In genomic region chr7:29482056-29482455, GRCh38 we compare ENCODE assay signal across 18 cellular contexts.
DNase-seq lines count a peak whose midpoint lies in the region; TF ChIP-seq lines count a peak whose summit lies in the region.
"Had no signal": no experiment of that assay in that cellular context is flagged by ENCODE, and none has a peak within 500 bp of the region (broad histone marks: within the 10 kb centered on the region; RNA-seq: fewer than 3 reads in every experiment).

No MANE protein-coding gene starts in this region.

- peak; percentile 63 for DNase-seq in DMS79 treated with DMSO at 0.1 percent for 48 hours (lab: John Stamatoyannopoulos, UW)
- DNase-seq in NCI-H345 (lab: John Stamatoyannopoulos, UW), result peak; percentile 48
- peak; percentile 24 for DNase-seq in esophagus muscularis mucosa (ENCODE audit: extremely low spot score)
- DNase-seq in sigmoid colon, result no peak
- DNase-seq in HAP-1 (ENCODE audit: low spot score in 2 of 2), result no peak
- DNase-seq in RPMI8226, result no peak
- DNase-seq in dedifferentiated amniotic fluid mesenchymal stem cell (ENCODE audit: extremely low spot score), result no peak
- DNase-seq: activated CD4-positive, CD25-positive, alpha-beta regulatory T cell; activated CD8-positive, alpha-beta T cell treated with anti-CD3 and anti-CD28 coated beads for 36 hours; activated naive CD4-positive, alpha-beta T cell; activated T-cell treated with anti-CD3 and anti-CD28 coated beads, Interleukin-2, amount 50 U/mL, for 1 hour; amniotic stem cell; CD4-positive, alpha-beta memory T cell; GM23248; natural killer cell; NCI-H1930; stimulated activated CD4-positive, alpha-beta T cell treated with anti-CD3 and anti-CD28 coated beads, Interleukin-4, amount 100 ng/mL, for 24 hours; T-helper 2 cell had no signal

- in situ Hi-C loops in HAP-1 (cut with MboI; ENCODE audit: low sequenced_read_pairs), result no loop called here

- H3K4me1 ChIP-seq in esophagus muscularis mucosa (peaks cover 40 to 74% (median 68%) of the 10 kb centered on the region in 4 donors), sigmoid colon (peaks cover 0 to 72% (median 59%) of the 10 kb centered on the region in 4 donors), HAP-1 (peaks cover 64% of the 10 kb centered on the region)

- H3K36me3 ChIP-seq in esophagus muscularis mucosa, result no peaks in the 10 kb centered on the region
- H3K36me3 ChIP-seq in sigmoid colon, result no peaks in the 10 kb centered on the region
- H3K36me3 ChIP-seq in HAP-1 (replicated peaks), result no peaks in the 10 kb centered on the region

- no peaks in the 10 kb centered on the region for H3K27me3 ChIP-seq in esophagus muscularis mucosa
- no peaks in the 10 kb centered on the region for H3K27me3 ChIP-seq in sigmoid colon
- no peaks in the 10 kb centered on the region for H3K27me3 ChIP-seq in HAP-1 (ENCODE audit: low read depth)

- 63% methylated on average over 4 of the region's 4 CpGs for WGBS in esophagus muscularis mucosa
- 87 to 92% methylated on average over 4 of the region's 4 CpGs for WGBS in sigmoid colon, 2 donors

- peak overlapping the region; percentile 12 to 84 (median 80) for H3K27ac ChIP-seq in esophagus muscularis mucosa (replicated peaks in 1 of 4)
- peak overlapping the region; percentile 24 to 91 (median 69) for H3K27ac ChIP-seq in sigmoid colon
- H3K27ac ChIP-seq: GM23248 had no signal

- no peak for TF ChIP-seq POLR2A in esophagus muscularis mucosa (IDR thresholded peaks at IDR 0.05; ENCODE audit: low read depth)
- no peak for TF ChIP-seq POLR2A in sigmoid colon (IDR thresholded peaks at IDR 0.05)

- intact Hi-C loops in esophagus muscularis mucosa (cut with DNase I), result no loop called here
- intact Hi-C loops in sigmoid colon (cut with DNase I), result loop anchor here (5.0 kb wide), 1 partner anchor 80 kb away; the partner anchor contains the start of gene PRR15

- TF ChIP-seq EP300 in esophagus muscularis mucosa (IDR thresholded peaks at IDR 0.05) (no peak), sigmoid colon (IDR thresholded peaks at IDR 0.05) (no peak)

- no peaks in the 10 kb centered on the region for H3K9me3 ChIP-seq in esophagus muscularis mucosa
- H3K9me3 ChIP-seq in sigmoid colon, result no peaks in the 10 kb centered on the region
- no peaks in the 10 kb centered on the region for H3K9me3 ChIP-seq in HAP-1

- no peak for TF ChIP-seq CTCF in esophagus muscularis mucosa (IDR thresholded peaks at IDR 0.05)
- no peak for TF ChIP-seq CTCF in sigmoid colon (IDR thresholded peaks at IDR 0.05)

- H3K4me3 ChIP-seq in esophagus muscularis mucosa (no peak overlapping the region), sigmoid colon (no peak overlapping the region), HAP-1 (no peak overlapping the region)
- H3K4me3 ChIP-seq: GM23248 had no signal

Comparison
In these comparisons a context has a peak if more than half of its experiments do, and no peak if none do; other contexts are left out.
1. DNase-seq: peak in DMS79 treated with DMSO at 0.1 percent for 48 hours (single experiment), NCI-H345 (single experiment) and esophagus muscularis mucosa (single experiment); none in sigmoid colon (single experiment), HAP-1 (0 of 2), RPMI8226 (single experiment) and dedifferentiated amniotic fluid mesenchymal stem cell (single experiment).